15 cellular contexts compared by ENCODE assay signal in the genomic region with DNA sequence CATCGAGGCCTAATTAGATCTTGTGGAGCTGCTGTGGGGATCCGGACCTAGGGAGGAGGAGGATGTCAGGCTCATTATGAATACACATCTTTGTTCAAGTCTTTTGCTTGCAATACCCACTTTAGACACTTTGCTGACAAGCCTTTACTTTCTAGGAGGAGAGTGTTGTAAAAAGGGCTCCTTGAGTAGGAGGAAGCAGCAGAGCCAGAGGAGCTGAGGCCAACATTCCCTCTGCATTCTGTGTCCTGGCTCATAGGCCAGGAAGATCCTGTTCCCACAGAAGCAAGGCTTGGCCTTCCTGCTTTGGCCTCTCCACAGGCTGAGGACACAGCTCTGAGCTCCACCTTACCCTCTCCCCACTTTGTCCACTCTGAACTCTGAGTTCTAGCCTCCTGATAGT.
A peak's percentile ranks its signal among the peaks of the same experiment; 100 is the strongest.
DNase-seq lines count a peak whose midpoint lies in the region; ATAC-seq and TF ChIP-seq lines count a peak whose summit lies in the region.
"Had no signal": no experiment of that assay in that cellular context is flagged by ENCODE, and none has a peak within 500 bp of the region (broad histone marks: within the 10 kb centered on the region; RNA-seq: fewer than 3 reads in every experiment).

No MANE protein-coding gene starts in this region.

- no peaks in the 10 kb centered on the region for H3K27me3 ChIP-seq in fibroblast of lung (ENCODE audit: control insufficient read depth, insufficient read depth, low read length)
- H3K27me3 ChIP-seq: BLaER1 treated with 17β-estradiol and CSF1 and Interleukin-3, amounts not matched to agents 10 nM and 100 nM had no signal

- H3K9ac ChIP-seq in fibroblast of lung (ENCODE audit: insufficient read depth, low read length), result no peak overlapping the region
- H3K9ac ChIP-seq: BLaER1 treated with 17β-estradiol and CSF1 and Interleukin-3, amounts not matched to agents 10 nM and 100 nM; KMS-11 had no signal

- no peak overlapping the region for H3K27ac ChIP-seq in fibroblast of lung (ENCODE audit: insufficient read depth, low read length)
- H3K27ac ChIP-seq: BLaER1 treated with 17β-estradiol and CSF1 and Interleukin-3, amounts not matched to agents 10 nM and 100 nM; KMS-11; neutrophil had no signal

- H3K4me1 Mint-ChIP-seq in stimulated activated effector memory CD8-positive, alpha-beta T cell treated with anti-CD3 and anti-CD28 coated beads, Interleukin-12 subunit alpha, Interleukin-12 subunit beta, amount 100 ng/mL, for 72 hours, result no peaks in the 10 kb centered on the region
- H3K4me1 Mint-ChIP-seq in effector memory CD8-positive, alpha-beta T cell (ENCODE audit: low read depth in 2 of 2), result no peaks in the 10 kb centered on the region
- H3K4me1 Mint-ChIP-seq in activated naive CD8-positive, alpha-beta T cell treated with anti-CD3 and anti-CD28 coated beads, Interleukin-2, amount 50 U/mL, for 24 hours, result no peaks in the 10 kb centered on the region
- H3K4me1 Mint-ChIP-seq: stimulated activated memory B cell treated with anti-CD40 and anti-IgM and Interleukin-4, amounts not matched to agents 10 μg/mL and 1 μg/mL and 100 μg/mL, for 72 hours had no signal

- H3K9me3 Mint-ChIP-seq in stimulated activated effector memory CD8-positive, alpha-beta T cell treated with anti-CD3 and anti-CD28 coated beads, Interleukin-12 subunit alpha, Interleukin-12 subunit beta, amount 100 ng/mL, for 72 hours, result no peaks in the 10 kb centered on the region
- no peaks in the 10 kb centered on the region for H3K9me3 Mint-ChIP-seq in effector memory CD8-positive, alpha-beta T cell
- no peaks in the 10 kb centered on the region for H3K9me3 Mint-ChIP-seq in activated naive CD8-positive, alpha-beta T cell treated with anti-CD3 and anti-CD28 coated beads, Interleukin-2, amount 50 U/mL, for 24 hours
- H3K9me3 Mint-ChIP-seq: stimulated activated memory B cell treated with anti-CD40 and anti-IgM and Interleukin-4, amounts not matched to agents 10 μg/mL and 1 μg/mL and 100 μg/mL, for 72 hours had no signal

- ATAC-seq in stimulated activated effector memory CD8-positive, alpha-beta T cell treated with anti-CD3 and anti-CD28 coated beads, Interleukin-12 subunit alpha, Interleukin-12 subunit beta, amount 100 ng/mL, for 72 hours, result peak; percentile 32
- ATAC-seq in effector memory CD8-positive, alpha-beta T cell (replicated peaks), result no peak
- ATAC-seq in GM18520 (IDR thresholded peaks at IDR 0.05; ENCODE audit: unreplicated experiment), result no peak
- no peak for ATAC-seq in activated naive CD8-positive, alpha-beta T cell treated with anti-CD3 and anti-CD28 coated beads, Interleukin-2, amount 50 U/mL, for 24 hours
- ATAC-seq: esophagus mucosa; stimulated activated memory B cell treated with anti-CD40 and anti-IgM and Interleukin-4, amounts not matched to agents 10 μg/mL and 1 μg/mL and 100 μg/mL, for 72 hours had no signal

- peak overlapping the region; percentile 34 for H2AFZ ChIP-seq in fibroblast of lung (ENCODE audit: low read length)

- no peaks in the 10 kb centered on the region for H3K36me3 ChIP-seq in fibroblast of lung (ENCODE audit: control insufficient read depth, insufficient read depth, low read length)
- H3K36me3 ChIP-seq: BLaER1 treated with 17β-estradiol and CSF1 and Interleukin-3, amounts not matched to agents 10 nM and 100 nM; neutrophil had no signal

- DNase-seq in HT1080 (ENCODE audit: low read depth), result peak; percentile 33
- peak in 1 of 2 donors; percentile 57 for DNase-seq in fibroblast of lung (ENCODE audit: low read depth in 2 of 2)
- DNase-seq in medulla oblongata (ENCODE audit: extremely low spot score), result peak; percentile 24
- DNase-seq in stimulated activated effector memory CD8-positive, alpha-beta T cell treated with anti-CD3 and anti-CD28 coated beads, Interleukin-12 subunit alpha, Interleukin-12 subunit beta, amount 100 ng/mL, for 72 hours (ENCODE audit: low spot score in 2 of 2), result no peak
- no peak for DNase-seq in effector memory CD8-positive, alpha-beta T cell
- DNase-seq in activated naive CD8-positive, alpha-beta T cell treated with anti-CD3 and anti-CD28 coated beads, Interleukin-2, amount 50 U/mL, for 24 hours, result no peak
- no peak for DNase-seq in stimulated activated naive CD4-positive, alpha-beta T cell (lab: John Stamatoyannopoulos, UW)
- DNase-seq: activated CD4-positive, alpha-beta T cell treated with anti-CD3 and anti-CD28 coated beads for 48 hours; NCI-H187 had no signal

- no peaks in the 10 kb centered on the region for H3K36me3 Mint-ChIP-seq in stimulated activated effector memory CD8-positive, alpha-beta T cell treated with anti-CD3 and anti-CD28 coated beads, Interleukin-12 subunit alpha, Interleukin-12 subunit beta, amount 100 ng/mL, for 72 hours
- H3K36me3 Mint-ChIP-seq in effector memory CD8-positive, alpha-beta T cell (ENCODE audit: insufficient read depth), result no peaks in the 10 kb centered on the region
- H3K36me3 Mint-ChIP-seq in activated naive CD8-positive, alpha-beta T cell treated with anti-CD3 and anti-CD28 coated beads, Interleukin-2, amount 50 U/mL, for 24 hours (ENCODE audit: low read depth), result no peaks in the 10 kb centered on the region
- H3K36me3 Mint-ChIP-seq: stimulated activated memory B cell treated with anti-CD40 and anti-IgM and Interleukin-4, amounts not matched to agents 10 μg/mL and 1 μg/mL and 100 μg/mL, for 72 hours had no signal

- H4K20me1 ChIP-seq in fibroblast of lung (ENCODE audit: control insufficient read depth, extremely low read depth, insufficient read depth, low read length), result no peaks in the 10 kb centered on the region
- H4K20me1 ChIP-seq: BLaER1 treated with 17β-estradiol and CSF1 and Interleukin-3, amounts not matched to agents 10 nM and 100 nM had no signal

- no peak overlapping the region for H3K27ac Mint-ChIP-seq in stimulated activated effector memory CD8-positive, alpha-beta T cell treated with anti-CD3 and anti-CD28 coated beads, Interleukin-12 subunit alpha, Interleukin-12 subunit beta, amount 100 ng/mL, for 72 hours
- no peak overlapping the region for H3K27ac Mint-ChIP-seq in effector memory CD8-positive, alpha-beta T cell
- no peak overlapping the region for H3K27ac Mint-ChIP-seq in activated naive CD8-positive, alpha-beta T cell treated with anti-CD3 and anti-CD28 coated beads, Interleukin-2, amount 50 U/mL, for 24 hours
- H3K27ac Mint-ChIP-seq: stimulated activated memory B cell treated with anti-CD40 and anti-IgM and Interleukin-4, amounts not matched to agents 10 μg/mL and 1 μg/mL and 100 μg/mL, for 72 hours had no signal

- H3K9me3 ChIP-seq in fibroblast of lung (ENCODE audit: control insufficient read depth, insufficient read depth, low read depth, low read length), result no peaks in the 10 kb centered on the region
- H3K9me3 ChIP-seq: BLaER1 treated with 17β-estradiol and CSF1 and Interleukin-3, amounts not matched to agents 10 nM and 100 nM; neutrophil had no signal

- no peaks in the 10 kb centered on the region for H3K79me2 ChIP-seq in fibroblast of lung (ENCODE audit: control insufficient read depth, insufficient read depth, low read length)

- H3K4me3 ChIP-seq in fibroblast of lung (replicated peaks in 1 of 4; ENCODE audit: control extremely low read depth in 1 of 4, insufficient read depth in 1 of 4, low read depth in 3 of 4, low read length in 4 of 4), result no peak overlapping the region
- H3K4me3 ChIP-seq: BLaER1 treated with 17β-estradiol and CSF1 and Interleukin-3, amounts not matched to agents 10 nM and 100 nM had no signal

- H3K27me3 Mint-ChIP-seq in effector memory CD8-positive, alpha-beta T cell, result peaks cover 5 to 30% of the 10 kb centered on the region in 2 donors
- H3K27me3 Mint-ChIP-seq in activated naive CD8-positive, alpha-beta T cell treated with anti-CD3 and anti-CD28 coated beads, Interleukin-2, amount 50 U/mL, for 24 hours, result peaks cover 6% of the 10 kb centered on the region

- H3K4me2 ChIP-seq in fibroblast of lung (ENCODE audit: extremely low read depth, insufficient read depth, low read length), result no peak overlapping the region
- H3K4me2 ChIP-seq: BLaER1 treated with 17β-estradiol and CSF1 and Interleukin-3, amounts not matched to agents 10 nM and 100 nM; KMS-11 had no signal

- no peak for TF ChIP-seq CTCF in fibroblast of lung (conservative IDR thresholded peaks at IDR 0.05 in 1 of 2, IDR thresholded peaks at IDR 0.05 in 1 of 2; ENCODE audit: low read depth in 1 of 2, low read length in 2 of 2)

- H3K4me3 Mint-ChIP-seq in stimulated activated effector memory CD8-positive, alpha-beta T cell treated with anti-CD3 and anti-CD28 coated beads, Interleukin-12 subunit alpha, Interleukin-12 subunit beta, amount 100 ng/mL, for 72 hours, result no peak overlapping the region
- H3K4me3 Mint-ChIP-seq in effector memory CD8-positive, alpha-beta T cell, result no peak overlapping the region
- no peak overlapping the region for H3K4me3 Mint-ChIP-seq in activated naive CD8-positive, alpha-beta T cell treated with anti-CD3 and anti-CD28 coated beads, Interleukin-2, amount 50 U/mL, for 24 hours
- H3K4me3 Mint-ChIP-seq: stimulated activated memory B cell treated with anti-CD40 and anti-IgM and Interleukin-4, amounts not matched to agents 10 μg/mL and 1 μg/mL and 100 μg/mL, for 72 hours had no signal

- peaks cover 2% of the 10 kb centered on the region for H3K4me1 ChIP-seq in fibroblast of lung (ENCODE audit: control insufficient read depth, extremely low read depth, insufficient read depth, low read length)
- H3K4me1 ChIP-seq: BLaER1 treated with 17β-estradiol and CSF1 and Interleukin-3, amounts not matched to agents 10 nM and 100 nM had no signal

Comparison
In these comparisons a context has a peak if more than half of its experiments do, and no peak if none do; other contexts are left out.
1. DNase-seq: peak in HT1080 (single experiment) and medulla oblongata (single experiment); none in stimulated activated effector memory CD8-positive, alpha-beta T cell treated with anti-CD3 and anti-CD28 coated beads, Interleukin-12 subunit alpha, Interleukin-12 subunit beta, amount 100 ng/mL, for 72 hours (0 of 2), effector memory CD8-positive, alpha-beta T cell (0 of 3), activated naive CD8-positive, alpha-beta T cell treated with anti-CD3 and anti-CD28 coated beads, Interleukin-2, amount 50 U/mL, for 24 hours (single experiment) and stimulated activated naive CD4-positive, alpha-beta T cell (0 of 6).